1 cellular context compared by ENCODE assay signal in the genomic region with DNA sequence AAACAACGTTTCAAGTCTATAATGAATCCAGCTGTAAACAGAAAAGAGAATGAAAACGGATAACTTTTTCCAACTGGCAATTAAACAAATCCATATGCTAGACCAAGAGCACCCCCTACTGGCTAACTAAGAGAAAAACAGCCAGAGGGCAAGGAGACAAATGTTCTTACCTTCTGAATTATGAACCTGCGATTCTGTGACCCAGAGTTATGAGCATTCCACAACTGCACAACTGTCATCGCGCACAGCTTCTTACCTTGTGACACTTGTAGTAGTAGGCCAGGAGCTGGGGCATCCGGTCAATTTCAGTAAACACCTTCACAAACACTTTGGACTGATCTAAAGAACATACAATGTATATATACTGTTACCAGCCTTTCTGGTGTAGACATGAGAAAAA.
TF ChIP-seq lines count a peak whose summit lies in the region.

No MANE protein-coding gene starts in this region.

TF ChIP-seq in HepG2, 621 proteins besides CTCF, POLR2A, EP300 and RAD21 (continued from another document):
- TF ChIP-seq, protein P1, sequence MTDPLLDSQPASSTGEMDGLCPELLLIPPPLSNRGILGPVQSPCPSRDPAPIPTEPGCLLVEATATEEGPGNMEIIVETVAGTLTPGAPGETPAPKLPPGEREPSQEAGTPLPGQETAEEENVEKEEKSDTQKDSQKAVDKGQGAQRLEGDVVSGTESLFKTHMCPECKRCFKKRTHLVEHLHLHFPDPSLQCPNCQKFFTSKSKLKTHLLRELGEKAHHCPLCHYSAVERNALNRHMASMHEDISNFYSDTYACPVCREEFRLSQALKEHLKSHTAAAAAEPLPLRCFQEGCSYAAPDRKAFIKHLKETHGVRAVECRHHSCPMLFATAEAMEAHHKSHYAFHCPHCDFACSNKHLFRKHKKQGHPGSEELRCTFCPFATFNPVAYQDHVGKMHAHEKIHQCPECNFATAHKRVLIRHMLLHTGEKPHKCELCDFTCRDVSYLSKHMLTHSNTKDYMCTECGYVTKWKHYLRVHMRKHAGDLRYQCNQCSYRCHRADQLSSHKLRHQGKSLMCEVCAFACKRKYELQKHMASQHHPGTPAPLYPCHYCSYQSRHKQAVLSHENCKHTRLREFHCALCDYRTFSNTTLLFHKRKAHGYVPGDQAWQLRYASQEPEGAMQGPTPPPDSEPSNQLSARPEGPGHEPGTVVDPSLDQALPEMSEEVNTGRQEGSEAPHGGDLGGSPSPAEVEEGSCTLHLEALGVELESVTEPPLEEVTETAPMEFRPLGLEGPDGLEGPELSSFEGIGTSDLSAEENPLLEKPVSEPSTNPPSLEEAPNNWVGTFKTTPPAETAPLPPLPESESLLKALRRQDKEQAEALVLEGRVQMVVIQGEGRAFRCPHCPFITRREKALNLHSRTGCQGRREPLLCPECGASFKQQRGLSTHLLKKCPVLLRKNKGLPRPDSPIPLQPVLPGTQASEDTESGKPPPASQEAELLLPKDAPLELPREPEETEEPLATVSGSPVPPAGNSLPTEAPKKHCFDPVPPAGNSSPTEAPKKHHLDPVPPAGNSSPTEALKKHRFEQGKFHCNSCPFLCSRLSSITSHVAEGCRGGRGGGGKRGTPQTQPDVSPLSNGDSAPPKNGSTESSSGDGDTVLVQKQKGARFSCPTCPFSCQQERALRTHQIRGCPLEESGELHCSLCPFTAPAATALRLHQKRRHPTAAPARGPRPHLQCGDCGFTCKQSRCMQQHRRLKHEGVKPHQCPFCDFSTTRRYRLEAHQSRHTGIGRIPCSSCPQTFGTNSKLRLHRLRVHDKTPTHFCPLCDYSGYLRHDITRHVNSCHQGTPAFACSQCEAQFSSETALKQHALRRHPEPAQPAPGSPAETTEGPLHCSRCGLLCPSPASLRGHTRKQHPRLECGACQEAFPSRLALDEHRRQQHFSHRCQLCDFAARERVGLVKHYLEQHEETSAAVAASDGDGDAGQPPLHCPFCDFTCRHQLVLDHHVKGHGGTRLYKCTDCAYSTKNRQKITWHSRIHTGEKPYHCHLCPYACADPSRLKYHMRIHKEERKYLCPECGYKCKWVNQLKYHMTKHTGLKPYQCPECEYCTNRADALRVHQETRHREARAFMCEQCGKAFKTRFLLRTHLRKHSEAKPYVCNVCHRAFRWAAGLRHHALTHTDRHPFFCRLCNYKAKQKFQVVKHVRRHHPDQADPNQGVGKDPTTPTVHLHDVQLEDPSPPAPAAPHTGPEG (CRISPR knock-in tag; IDR thresholded peaks at IDR 0.05): no peak
- TF ChIP-seq TBP (CRISPR knock-in tag; IDR thresholded peaks at IDR 0.05) (no peak), HOXA5 (CRISPR knock-in tag; IDR thresholded peaks at IDR 0.05) (peak; percentile 64; the same call in 1 of the 2 replicates), ZNF878 (CRISPR knock-in tag; IDR thresholded peaks at IDR 0.05) (0 out of 2 replicates have a peak, but pooled peaks have one; percentile 17), SMC3 (IDR thresholded peaks at IDR 0.05; ENCODE audit: low read length) (peak; percentile 77)
